ENCODE assay signal across 16 cellular contexts in genomic region chr1:191306916-191307315, GRCh38.
"Had no signal": no experiment of that assay in that cellular context is flagged by ENCODE, and none has a peak within 500 bp of the region (broad histone marks: within the 10 kb centered on the region; RNA-seq: fewer than 3 reads in every experiment).

No MANE protein-coding gene starts in this region.

- ATAC-seq: foreskin keratinocyte, gastroesophageal sphincter, heart right ventricle, left cardiac atrium, left lung, left ventricle myocardium superior had no signal

- H3K4me3 Mint-ChIP-seq: dendritic cell treated with granulocyte-macrophage colony-stimulating factor and Interleukin-4, amounts not matched to agents 40 ng/mL and 50 ng/mL, for 4 days had no signal

- H3K27ac ChIP-seq: colonic mucosa, esophagus muscularis mucosa, foreskin keratinocyte, gastroesophageal sphincter, heart right ventricle, left lung, lower lobe of right lung had no signal

- H3K4me1 ChIP-seq: colonic mucosa, esophagus muscularis mucosa, foreskin keratinocyte, gastroesophageal sphincter, heart right ventricle, left lung, lower lobe of right lung had no signal

- H3K27me3 ChIP-seq: colonic mucosa, esophagus muscularis mucosa, foreskin keratinocyte, gastroesophageal sphincter, heart right ventricle, left lung had no signal

- H3K27me3 Mint-ChIP-seq: dendritic cell treated with granulocyte-macrophage colony-stimulating factor and Interleukin-4, amounts not matched to agents 40 ng/mL and 50 ng/mL, for 4 days had no signal

- H3K36me3 ChIP-seq: colonic mucosa, esophagus muscularis mucosa, gastroesophageal sphincter, heart right ventricle, left lung, lower lobe of right lung had no signal

- DNase-seq: colonic mucosa; cortex of kidney; effector CD8-positive, alpha-beta T cell; foreskin keratinocyte; head of caudate nucleus; heart right ventricle; hippocampal formation; left cardiac atrium; left lung; left ventricle myocardium superior; lower lobe of right lung; mesendoderm; midbrain had no signal

- H3K27ac Mint-ChIP-seq: dendritic cell treated with granulocyte-macrophage colony-stimulating factor and Interleukin-4, amounts not matched to agents 40 ng/mL and 50 ng/mL, for 4 days had no signal

- H3K4me3 ChIP-seq: colonic mucosa, esophagus muscularis mucosa, gastroesophageal sphincter, heart right ventricle, left lung, lower lobe of right lung had no signal

- H3K9me3 ChIP-seq: colonic mucosa, esophagus muscularis mucosa, gastroesophageal sphincter, lower lobe of right lung had no signal
